ENCODE assay signal across 8 cellular contexts in genomic region chr9:14323083-14323968, GRCh38. TPM values are rescaled to one million over a fixed set of nuclear protein-coding genes. Genes with fewer than 3 reads are reported as not detected.
DNase-seq lines count a peak whose midpoint lies in the region; ATAC-seq and TF ChIP-seq lines count a peak whose summit lies in the region.

No MANE protein-coding gene starts in this region.

- H3K27ac Mint-ChIP-seq in activated naive CD8-positive, alpha-beta T cell treated with anti-CD3 and anti-CD28 coated beads, Interleukin-2, amount 50 U/mL, for 24 hours = peak overlapping the region; percentile 70

- intact Hi-C loops in stomach (cut with DNase I; ENCODE audit: low total_unique reads) = no loop called here

- peaks cover 2% of the 10 kb centered on the region for H3K36me3 Mint-ChIP-seq in activated naive CD8-positive, alpha-beta T cell treated with anti-CD3 and anti-CD28 coated beads, Interleukin-2, amount 50 U/mL, for 24 hours (ENCODE audit: low read depth)

- H3K4me1 Mint-ChIP-seq in activated naive CD8-positive, alpha-beta T cell treated with anti-CD3 and anti-CD28 coated beads, Interleukin-2, amount 50 U/mL, for 24 hours = peaks cover 30% of the 10 kb centered on the region

- peak overlapping the region; percentile 74 for H3K4me3 Mint-ChIP-seq in activated naive CD8-positive, alpha-beta T cell treated with anti-CD3 and anti-CD28 coated beads, Interleukin-2, amount 50 U/mL, for 24 hours

- TF ChIP-seq EP300 in stomach (IDR thresholded peaks at IDR 0.05) = no peak

- H3K9ac ChIP-seq in HUES64 (ENCODE audit: low read depth, low read length) = peak overlapping the region; percentile 89

- peaks cover 62% of the 10 kb centered on the region for H3K27me3 Mint-ChIP-seq in activated naive CD8-positive, alpha-beta T cell treated with anti-CD3 and anti-CD28 coated beads, Interleukin-2, amount 50 U/mL, for 24 hours

- no peak for TF ChIP-seq CTCF in stomach (IDR thresholded peaks at IDR 0.05)

- TF ChIP-seq POLR2A in stomach (IDR thresholded peaks at IDR 0.05) = no peak

- H3K27me3 ChIP-seq in HUES64 (ENCODE audit: insufficient read depth, low read length) = peaks cover 60% of the 10 kb centered on the region
- H3K27me3 ChIP-seq in stomach = no peaks in the 10 kb centered on the region

- ATAC-seq in activated naive CD8-positive, alpha-beta T cell treated with anti-CD3 and anti-CD28 coated beads, Interleukin-2, amount 50 U/mL, for 24 hours = no peak
- ATAC-seq in GM19455 (IDR thresholded peaks at IDR 0.05; ENCODE audit: unreplicated experiment) = no peak

- peaks cover 5% of the 10 kb centered on the region for H3K9me3 Mint-ChIP-seq in activated naive CD8-positive, alpha-beta T cell treated with anti-CD3 and anti-CD28 coated beads, Interleukin-2, amount 50 U/mL, for 24 hours

- H3K4me1 ChIP-seq in HUES64 (ENCODE audit: insufficient read depth, low read length) (peaks cover 39% of the 10 kb centered on the region), stomach (peaks cover 5 to 46% (median 28%) of the 10 kb centered on the region in 4 donors)

- H3K9me3 ChIP-seq in HUES64 (ENCODE audit: insufficient read depth, low read depth, low read length) (no peaks in the 10 kb centered on the region), iPS-18c (ENCODE audit: control insufficient read depth, insufficient read depth, low read length) (no peaks in the 10 kb centered on the region), stomach (no peaks in the 10 kb centered on the region)

- DNase-seq in DMS53 (lab: John Stamatoyannopoulos, UW) = peak; percentile 15
- no peak for DNase-seq in DMS53 treated with DMSO at 0.1 percent for 48 hours (lab: John Stamatoyannopoulos, UW; ENCODE audit: unreplicated experiment)
- DNase-seq in activated naive CD8-positive, alpha-beta T cell treated with anti-CD3 and anti-CD28 coated beads, Interleukin-2, amount 50 U/mL, for 24 hours = no peak
- no peak for DNase-seq in stomach
- no peak for DNase-seq in UCSD-AML1 (lab: John Stamatoyannopoulos, UW; ENCODE audit: unreplicated experiment)

- H3K27ac ChIP-seq in HUES64 (ENCODE audit: low read depth, low read length) = peak overlapping the region; percentile 73
- peak overlapping the region; percentile 93 to 100 (median 98) for H3K27ac ChIP-seq in stomach

- 39% methylated on average over 13 of the region's 17 CpGs for WGBS in HUES64
- WGBS in stomach, 5 donors = 13 to 20% (median 15%) methylated on average over 17 of the region's 17 CpGs

- H3K4me3 ChIP-seq in HUES64 (ENCODE audit: low read length) (peak overlapping the region; percentile 72), iPS-18c (ENCODE audit: insufficient read depth, low read depth, low read length) (peak overlapping the region; percentile 79), stomach (peak overlapping the region; percentile 58 to 75 (median 64))

- H3K36me3 ChIP-seq in HUES64 (ENCODE audit: insufficient read depth, low read length) (no peaks in the 10 kb centered on the region), stomach (no peaks in the 10 kb centered on the region)

RNA-seq across cellular contexts. Expression of gene NFIB, which starts 9.4 kb away (rescaled TPM):
- polyA plus RNA-seq in HUES64 (2013, experiment 1 of 2) = 1.9 TPM
- 2.5 TPM for polyA plus RNA-seq in HUES64 (2013, experiment 2 of 2)
- 100 to 1,000 TPM in 4 of 5 donors, 10 to 100 TPM in 1; 30.1 to 624 (median 148) TPM for total RNA-seq in stomach
- 1 to 10 TPM; 6.7 to 9.4 (median 7.7) TPM for polyA plus RNA-seq in stomach
